ENCODE assay signal across 1 cellular context in the genomic region with DNA sequence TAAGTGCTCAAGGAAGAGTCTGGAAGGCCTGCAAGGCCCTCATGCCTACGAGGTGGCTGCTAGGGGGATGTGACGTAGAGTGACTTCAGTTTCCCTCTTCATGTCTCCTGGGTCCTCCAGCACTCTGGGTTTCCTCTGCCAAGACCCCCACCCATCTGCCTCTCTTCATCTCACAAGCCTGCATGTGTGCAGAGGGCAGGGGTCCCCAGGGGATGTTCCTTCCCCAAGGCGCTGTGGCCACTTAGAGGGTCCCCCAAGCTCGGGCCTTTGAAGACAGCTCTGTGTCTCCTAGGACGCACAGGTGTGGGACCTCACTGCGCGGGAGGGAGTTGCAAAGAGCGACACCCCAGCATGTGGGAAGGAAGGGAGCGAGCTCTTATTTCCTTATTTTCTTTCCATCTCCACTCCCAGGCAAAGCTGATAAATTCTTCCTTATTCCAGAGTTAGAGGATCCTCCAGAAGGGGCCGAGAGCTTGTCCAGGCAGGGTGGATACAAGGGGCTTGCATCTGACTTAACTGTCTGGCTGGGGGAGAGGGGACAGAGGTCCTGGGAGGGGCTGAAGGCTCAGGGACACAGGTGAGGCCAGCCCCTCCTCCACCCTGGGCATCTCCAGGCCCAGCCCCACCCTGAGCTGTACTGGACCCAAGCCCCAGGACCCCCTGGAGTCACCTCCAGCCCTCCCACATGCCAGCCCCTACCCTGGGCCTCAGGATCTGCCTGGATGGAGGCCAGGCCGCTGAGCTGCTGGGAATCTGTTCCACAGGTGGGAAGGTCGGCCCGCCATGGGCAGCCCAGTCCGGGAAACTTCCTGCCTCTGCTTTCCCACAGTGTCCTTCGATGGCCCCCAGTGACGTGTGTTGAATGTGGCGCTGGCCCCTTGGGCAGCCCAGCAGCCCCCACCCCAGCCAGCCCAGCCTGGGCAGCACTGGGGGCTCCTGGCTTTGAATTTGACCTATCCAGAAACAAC.
TF ChIP-seq lines count a peak whose summit lies in the region.

No MANE protein-coding gene starts in this region.

TF ChIP-seq in HepG2, 621 proteins besides CTCF, POLR2A, EP300 and RAD21:
- no peak for TF ChIP-seq RARG (CRISPR knock-in tag; IDR thresholded peaks at IDR 0.05; ENCODE audit: low read depth)
- no peak for TF ChIP-seq CBFB (CRISPR knock-in tag; IDR thresholded peaks at IDR 0.05)
- TF ChIP-seq, protein P1, sequence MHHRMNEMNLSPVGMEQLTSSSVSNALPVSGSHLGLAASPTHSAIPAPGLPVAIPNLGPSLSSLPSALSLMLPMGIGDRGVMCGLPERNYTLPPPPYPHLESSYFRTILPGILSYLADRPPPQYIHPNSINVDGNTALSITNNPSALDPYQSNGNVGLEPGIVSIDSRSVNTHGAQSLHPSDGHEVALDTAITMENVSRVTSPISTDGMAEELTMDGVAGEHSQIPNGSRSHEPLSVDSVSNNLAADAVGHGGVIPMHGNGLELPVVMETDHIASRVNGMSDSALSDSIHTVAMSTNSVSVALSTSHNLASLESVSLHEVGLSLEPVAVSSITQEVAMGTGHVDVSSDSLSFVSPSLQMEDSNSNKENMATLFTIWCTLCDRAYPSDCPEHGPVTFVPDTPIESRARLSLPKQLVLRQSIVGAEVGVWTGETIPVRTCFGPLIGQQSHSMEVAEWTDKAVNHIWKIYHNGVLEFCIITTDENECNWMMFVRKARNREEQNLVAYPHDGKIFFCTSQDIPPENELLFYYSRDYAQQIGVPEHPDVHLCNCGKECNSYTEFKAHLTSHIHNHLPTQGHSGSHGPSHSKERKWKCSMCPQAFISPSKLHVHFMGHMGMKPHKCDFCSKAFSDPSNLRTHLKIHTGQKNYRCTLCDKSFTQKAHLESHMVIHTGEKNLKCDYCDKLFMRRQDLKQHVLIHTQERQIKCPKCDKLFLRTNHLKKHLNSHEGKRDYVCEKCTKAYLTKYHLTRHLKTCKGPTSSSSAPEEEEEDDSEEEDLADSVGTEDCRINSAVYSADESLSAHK (CRISPR knock-in tag; IDR thresholded peaks at IDR 0.05; ENCODE audit: borderline replicate concordance) = no peak
